In genomic region chr10:66151346-66151745, GRCh38 we compare ENCODE assay signal across 19 cellular contexts.
"Had no signal": no experiment of that assay in that cellular context is flagged by ENCODE, and none has a peak within 500 bp of the region (broad histone marks: within the 10 kb centered on the region; RNA-seq: fewer than 3 reads in every experiment).

No MANE protein-coding gene starts in this region.

- H3K4me3 ChIP-seq: gastroesophageal sphincter, heart left ventricle, left ventricle myocardium inferior, mucosa of descending colon, right atrium auricular region, suprapubic skin, vagina had no signal

- H3K9me3 ChIP-seq: gastroesophageal sphincter, heart left ventricle, left ventricle myocardium inferior, mucosa of descending colon, right atrium auricular region, suprapubic skin, vagina had no signal

- H3K27me3 ChIP-seq: gastroesophageal sphincter, heart left ventricle, right atrium auricular region, suprapubic skin, vagina had no signal

- H3K4me1 ChIP-seq: gastroesophageal sphincter, heart left ventricle, left ventricle myocardium inferior, right atrium auricular region, suprapubic skin, vagina had no signal

- ATAC-seq: activated CD8-positive, alpha-beta T cell treated with anti-CD3 and anti-CD28 coated beads for 36 hours; activated T-cell treated with anti-CD3 and anti-CD28 coated beads, Interleukin-2, amount 50 U/mL, for 4 hours; gastroesophageal sphincter; heart left ventricle; mucosa of descending colon; stimulated activated naive CD8-positive, alpha-beta T cell treated with anti-CD3 and anti-CD28 coated beads, Interleukin-15, amount 100 ng/mL, for 72 hours; T-cell had no signal

- H3K36me3 ChIP-seq: gastroesophageal sphincter, heart left ventricle, left ventricle myocardium inferior, right atrium auricular region, suprapubic skin, vagina had no signal

- H3K27ac ChIP-seq: gastroesophageal sphincter, heart left ventricle, left ventricle myocardium inferior, right atrium auricular region, suprapubic skin, vagina had no signal

- DNase-seq: activated B cell treated with CpG ODN at 0.5 μM for 24 hours; activated CD4-positive, alpha-beta T cell treated with anti-CD3 and anti-CD28 coated beads for 4 hours; activated CD8-positive, alpha-beta T cell treated with anti-CD3 and anti-CD28 coated beads for 36 hours; activated naive CD4-positive, alpha-beta T cell treated with anti-CD3 and anti-CD28 coated beads for 36 hours; activated T-cell treated with anti-CD3 and anti-CD28 coated beads, Interleukin-2, amount 50 U/mL, for 4 hours; aorta; effector CD8-positive, alpha-beta T cell; heart left ventricle; kidney glomerular epithelial cell; left ventricle myocardium inferior; mucosa of descending colon; naive B cell; stimulated activated CD4-positive, alpha-beta T cell treated with anti-CD3 and anti-CD28 coated beads, Interleukin-2, amount 100 ng/mL, for 24 hours; stimulated activated naive CD8-positive, alpha-beta T cell treated with anti-CD3 and anti-CD28 coated beads, Interleukin-15, amount 100 ng/mL, for 72 hours; T-cell had no signal
